Comparison of ENCODE assay signal across 17 cellular contexts in genomic region chr14:97033556-97034081, GRCh38.
A peak's percentile ranks its signal among the peaks of the same experiment; 100 is the strongest.
DNase-seq lines count a peak whose midpoint lies in the region; ATAC-seq and TF ChIP-seq lines count a peak whose summit lies in the region.
"Had no signal": no experiment of that assay in that cellular context is flagged by ENCODE, and none has a peak within 500 bp of the region (broad histone marks: within the 10 kb centered on the region; RNA-seq: fewer than 3 reads in every experiment).

No MANE protein-coding gene starts in this region.

- peak overlapping the region; percentile 15 for H3K4me3 Mint-ChIP-seq in activated naive CD4-positive, alpha-beta T cell treated with anti-CD3 and anti-CD28 coated beads for 36 hours
- peak overlapping the region; percentile 10 for H3K4me3 Mint-ChIP-seq in activated CD8-positive, alpha-beta T cell treated with anti-CD3 and anti-CD28 coated beads, Interleukin-2, amount 10 ng/mL, durations not matched to agents 7 days and 5 days
- H3K4me3 Mint-ChIP-seq in activated T-helper 1 cell treated with anti-CD3 and anti-CD28 coated beads, Interleukin-12 subunit alpha, Interleukin-12 subunit beta, Interleukin-2, Interleukin-4 antibody, amounts not matched to agents 30 ng/mL and 10 ng/mL and 1 ng/mL, durations not matched to agents 14 hours and 24 hours and 36 hours = no peak overlapping the region

- peaks cover 0 to 8% (median under 1%) of the 10 kb centered on the region in 8 donors for H3K9me3 ChIP-seq in spleen
- H3K9me3 ChIP-seq: Caco-2, left lung, Peyer's patch had no signal

- H3K4me3 ChIP-seq in iPS-11a (ENCODE audit: low read depth, low read length) = peak overlapping the region; percentile 43
- H3K4me3 ChIP-seq in spleen = peak overlapping the region in 6 of 8 donors; percentile 2 to 64 (median 32)
- H3K4me3 ChIP-seq: gastroesophageal sphincter, left lung had no signal

- intact Hi-C loops in activated naive CD4-positive, alpha-beta T cell treated with anti-CD3 and anti-CD28 coated beads for 36 hours (cut with micrococcal nuclease) = no loop called here
- intact Hi-C loops in spleen (cut with DNase I; ENCODE audit: low total_unique reads) = no loop called here
- intact Hi-C loops in activated T-helper 1 cell treated with anti-CD3 and anti-CD28 coated beads, Interleukin-12 subunit alpha, Interleukin-12 subunit beta, Interleukin-2, Interleukin-4 antibody, amounts not matched to agents 30 ng/mL and 10 ng/mL and 1 ng/mL, durations not matched to agents 14 hours and 24 hours and 36 hours (cut with micrococcal nuclease) = no loop called here

- H3K4me1 ChIP-seq in spleen = peaks cover 0 to 11% (median 9%) of the 10 kb centered on the region in 6 donors
- H3K4me1 ChIP-seq: Caco-2, left lung, Peyer's patch had no signal

- DNase-seq in activated naive CD4-positive, alpha-beta T cell treated with anti-CD3 and anti-CD28 coated beads for 36 hours = no peak
- DNase-seq in activated naive CD4-positive, alpha-beta T cell treated with anti-CD3 and anti-CD28 coated beads, Interleukin-2, amount 50 U/mL, for 72 hours (ENCODE audit: low spot score in 2 of 2) = no peak
- DNase-seq in activated CD8-positive, alpha-beta T cell treated with anti-CD3 and anti-CD28 coated beads, Interleukin-2, amount 10 ng/mL, durations not matched to agents 7 days and 5 days = no peak
- DNase-seq in spleen (no peak), G401 (ENCODE audit: low spot score) (no peak)
- no peak for DNase-seq in activated T-helper 1 cell treated with anti-CD3 and anti-CD28 coated beads, Interleukin-12 subunit alpha, Interleukin-12 subunit beta, Interleukin-2, Interleukin-4 antibody, amounts not matched to agents 30 ng/mL and 10 ng/mL and 1 ng/mL, durations not matched to agents 14 hours and 24 hours and 36 hours (ENCODE audit: low spot score)
- DNase-seq: activated CD4-positive, alpha-beta T cell treated with anti-CD3 and anti-CD28 coated beads for 1 hour; activated effector memory CD4-positive, alpha-beta T cell treated with Interleukin-2 at 50 U/mL for 16 hours; Caco-2; Karpas-422; NCI-H1694; NCI-H524 treated with DMSO at 0.1 percent for 48 hours; Peyer's patch had no signal

- H3K36me3 ChIP-seq in spleen = no peaks in the 10 kb centered on the region
- H3K36me3 ChIP-seq: gastroesophageal sphincter, left lung, Peyer's patch had no signal

- H3K9me3 Mint-ChIP-seq in activated naive CD4-positive, alpha-beta T cell treated with anti-CD3 and anti-CD28 coated beads for 36 hours = peaks cover 3% of the 10 kb centered on the region
- peaks cover 3 to 16% of the 10 kb centered on the region in 2 donors for H3K9me3 Mint-ChIP-seq in activated naive CD4-positive, alpha-beta T cell treated with anti-CD3 and anti-CD28 coated beads, Interleukin-2, amount 50 U/mL, for 72 hours
- H3K9me3 Mint-ChIP-seq in activated CD8-positive, alpha-beta T cell treated with anti-CD3 and anti-CD28 coated beads, Interleukin-2, amount 10 ng/mL, durations not matched to agents 7 days and 5 days (ENCODE audit: insufficient read depth) = peaks cover 3% of the 10 kb centered on the region
- peaks cover 11% of the 10 kb centered on the region for H3K9me3 Mint-ChIP-seq in activated T-helper 1 cell treated with anti-CD3 and anti-CD28 coated beads, Interleukin-12 subunit alpha, Interleukin-12 subunit beta, Interleukin-2, Interleukin-4 antibody, amounts not matched to agents 30 ng/mL and 10 ng/mL and 1 ng/mL, durations not matched to agents 14 hours and 24 hours and 36 hours

- peaks cover 19% of the 10 kb centered on the region for H3K27me3 Mint-ChIP-seq in activated naive CD4-positive, alpha-beta T cell treated with anti-CD3 and anti-CD28 coated beads for 36 hours (ENCODE audit: low read depth)
- peaks cover 48% of the 10 kb centered on the region for H3K27me3 Mint-ChIP-seq in activated CD8-positive, alpha-beta T cell treated with anti-CD3 and anti-CD28 coated beads, Interleukin-2, amount 10 ng/mL, durations not matched to agents 7 days and 5 days (ENCODE audit: low read depth)
- peaks cover 31% of the 10 kb centered on the region for H3K27me3 Mint-ChIP-seq in activated T-helper 1 cell treated with anti-CD3 and anti-CD28 coated beads, Interleukin-12 subunit alpha, Interleukin-12 subunit beta, Interleukin-2, Interleukin-4 antibody, amounts not matched to agents 30 ng/mL and 10 ng/mL and 1 ng/mL, durations not matched to agents 14 hours and 24 hours and 36 hours (ENCODE audit: insufficient read depth)

- peaks cover 5% of the 10 kb centered on the region for H3K4me1 Mint-ChIP-seq in activated naive CD4-positive, alpha-beta T cell treated with anti-CD3 and anti-CD28 coated beads for 36 hours (ENCODE audit: low read depth)
- H3K4me1 Mint-ChIP-seq in activated CD8-positive, alpha-beta T cell treated with anti-CD3 and anti-CD28 coated beads, Interleukin-2, amount 10 ng/mL, durations not matched to agents 7 days and 5 days (ENCODE audit: low read depth) = peaks cover 6% of the 10 kb centered on the region
- no peaks in the 10 kb centered on the region for H3K4me1 Mint-ChIP-seq in activated T-helper 1 cell treated with anti-CD3 and anti-CD28 coated beads, Interleukin-12 subunit alpha, Interleukin-12 subunit beta, Interleukin-2, Interleukin-4 antibody, amounts not matched to agents 30 ng/mL and 10 ng/mL and 1 ng/mL, durations not matched to agents 14 hours and 24 hours and 36 hours (ENCODE audit: low read depth)

- in situ Hi-C loops in G401 (cut with HindIII; ENCODE audit: low sequenced_read_pairs) = no loop called here

- no peaks in the 10 kb centered on the region for H3K36me3 Mint-ChIP-seq in activated naive CD4-positive, alpha-beta T cell treated with anti-CD3 and anti-CD28 coated beads for 36 hours (ENCODE audit: low read depth)
- H3K36me3 Mint-ChIP-seq in activated naive CD4-positive, alpha-beta T cell treated with anti-CD3 and anti-CD28 coated beads, Interleukin-2, amount 50 U/mL, for 72 hours = peaks cover 15% of the 10 kb centered on the region in 2 donors
- peaks cover 4% of the 10 kb centered on the region for H3K36me3 Mint-ChIP-seq in activated CD8-positive, alpha-beta T cell treated with anti-CD3 and anti-CD28 coated beads, Interleukin-2, amount 10 ng/mL, durations not matched to agents 7 days and 5 days (ENCODE audit: low read depth)
- peaks cover 4% of the 10 kb centered on the region for H3K36me3 Mint-ChIP-seq in activated T-helper 1 cell treated with anti-CD3 and anti-CD28 coated beads, Interleukin-12 subunit alpha, Interleukin-12 subunit beta, Interleukin-2, Interleukin-4 antibody, amounts not matched to agents 30 ng/mL and 10 ng/mL and 1 ng/mL, durations not matched to agents 14 hours and 24 hours and 36 hours (ENCODE audit: low read depth)

- H3K27ac ChIP-seq in spleen = no peak overlapping the region
- H3K27ac ChIP-seq: gastroesophageal sphincter, left lung, Peyer's patch had no signal

- 24 to 67% (median 29%) methylated on average over 6 to 32 of the region's 32 CpGs for WGBS in spleen, 5 donors

- no peak for ATAC-seq in activated naive CD4-positive, alpha-beta T cell treated with anti-CD3 and anti-CD28 coated beads, Interleukin-2, amount 50 U/mL, for 72 hours
- ATAC-seq in activated CD8-positive, alpha-beta T cell treated with anti-CD3 and anti-CD28 coated beads, Interleukin-2, amount 10 ng/mL, durations not matched to agents 7 days and 5 days = no peak
- ATAC-seq in HG02885 (IDR thresholded peaks at IDR 0.05; ENCODE audit: poor library complexity, unreplicated experiment) = no peak
- ATAC-seq: gastroesophageal sphincter, left lung had no signal

- TF ChIP-seq CTCF in spleen (IDR thresholded peaks at IDR 0.05 in 8 of 11, conservative IDR thresholded peaks at IDR 0.05 in 3 of 11) = no peak

- H3K27me3 ChIP-seq in spleen (replicated peaks in 1 of 7) = peaks cover 0 to 60% (median 20%) of the 10 kb centered on the region in 7 donors

- no peak for TF ChIP-seq POLR2A in spleen (IDR thresholded peaks at IDR 0.05)

- CTCF ChIA-PET in activated naive CD4-positive, alpha-beta T cell treated with anti-CD3 and anti-CD28 coated beads for 36 hours (lab: Charles Lee) = interaction anchor here (0.8 kb wide), 1 partner anchor 12 kb away, joined by 3 read pairs; no protein-coding TSS in a partner anchor
- CTCF ChIA-PET in activated CD8-positive, alpha-beta T cell treated with anti-CD3 and anti-CD28 coated beads, Interleukin-2, amount 10 ng/mL, durations not matched to agents 7 days and 5 days (lab: Charles Lee) = no interaction called here

- H3K27ac Mint-ChIP-seq in activated naive CD4-positive, alpha-beta T cell treated with anti-CD3 and anti-CD28 coated beads for 36 hours = no peak overlapping the region
- no peak overlapping the region for H3K27ac Mint-ChIP-seq in activated naive CD4-positive, alpha-beta T cell treated with anti-CD3 and anti-CD28 coated beads, Interleukin-2, amount 50 U/mL, for 72 hours
- no peak overlapping the region for H3K27ac Mint-ChIP-seq in activated CD8-positive, alpha-beta T cell treated with anti-CD3 and anti-CD28 coated beads, Interleukin-2, amount 10 ng/mL, durations not matched to agents 7 days and 5 days
- no peak overlapping the region for H3K27ac Mint-ChIP-seq in activated T-helper 1 cell treated with anti-CD3 and anti-CD28 coated beads, Interleukin-12 subunit alpha, Interleukin-12 subunit beta, Interleukin-2, Interleukin-4 antibody, amounts not matched to agents 30 ng/mL and 10 ng/mL and 1 ng/mL, durations not matched to agents 14 hours and 24 hours and 36 hours

- POLR2A ChIA-PET in activated CD8-positive, alpha-beta T cell treated with anti-CD3 and anti-CD28 coated beads, Interleukin-2, amount 10 ng/mL, durations not matched to agents 7 days and 5 days (lab: Charles Lee) = interaction anchor here (0.6 kb wide), 1 partner anchor 508 kb away, joined by 3 read pairs; no protein-coding TSS in a partner anchor
